In the genomic region with DNA sequence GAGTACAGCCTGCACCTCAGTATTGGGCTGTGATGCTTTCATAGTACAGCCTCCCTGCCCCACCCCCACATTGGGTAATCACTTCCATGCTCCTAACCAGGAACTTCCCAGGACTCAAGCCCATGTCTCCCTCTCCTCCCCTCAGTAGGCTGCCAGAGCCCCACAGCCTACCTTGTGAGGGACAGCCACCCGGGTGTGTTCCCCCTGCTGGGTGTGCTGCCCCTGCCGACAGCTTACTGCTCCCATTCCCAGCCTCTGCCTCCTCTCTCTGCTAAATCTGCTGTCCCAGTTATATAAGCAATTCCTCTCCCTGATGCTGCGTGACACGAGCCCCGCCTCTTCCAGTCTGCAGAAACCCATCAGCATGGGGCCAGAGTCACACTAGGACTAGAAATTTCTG, we compare ENCODE assay signal across 8 cellular contexts. TPM values are rescaled to one million over a fixed set of nuclear protein-coding genes. Genes with fewer than 3 reads are reported as not detected.
DNase-seq lines count a peak whose midpoint lies in the region; ATAC-seq and TF ChIP-seq lines count a peak whose summit lies in the region.

A gene with protein sequence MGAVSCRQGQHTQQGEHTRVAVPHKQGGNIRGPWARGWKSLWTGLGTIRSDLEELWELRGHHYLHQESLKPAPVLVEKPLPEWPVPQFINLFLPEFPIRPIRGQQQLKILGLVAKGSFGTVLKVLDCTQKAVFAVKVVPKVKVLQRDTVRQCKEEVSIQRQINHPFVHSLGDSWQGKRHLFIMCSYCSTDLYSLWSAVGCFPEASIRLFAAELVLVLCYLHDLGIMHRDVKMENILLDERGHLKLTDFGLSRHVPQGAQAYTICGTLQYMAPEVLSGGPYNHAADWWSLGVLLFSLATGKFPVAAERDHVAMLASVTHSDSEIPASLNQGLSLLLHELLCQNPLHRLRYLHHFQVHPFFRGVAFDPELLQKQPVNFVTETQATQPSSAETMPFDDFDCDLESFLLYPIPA (minus strand): TSS at position 270 of the 400 bp plus-strand sequence. CDS start 24 bp downstream, at position 246.

- peaks cover 40% of the 10 kb centered on the region for H3K36me3 Mint-ChIP-seq in CD4-positive, CD25-positive, alpha-beta regulatory T cell
- H3K36me3 Mint-ChIP-seq in HFFc6 (ENCODE audit: low read depth), result peaks cover 37% of the 10 kb centered on the region
- H3K36me3 Mint-ChIP-seq in naive thymus-derived CD4-positive, alpha-beta T cell, result peaks cover 10 to 35% (median 18%) of the 10 kb centered on the region in 5 donors

- no peaks in the 10 kb centered on the region for H3K9me3 ChIP-seq in CD4-positive, CD25-positive, alpha-beta regulatory T cell (ENCODE audit: control insufficient read depth in 2 of 2, low read length in 2 of 2)
- no peaks in the 10 kb centered on the region for H3K9me3 ChIP-seq in naive thymus-derived CD4-positive, alpha-beta T cell (ENCODE audit: control insufficient read depth in 2 of 3, low read length in 3 of 3)
- H3K9me3 ChIP-seq in smooth muscle cell (replicated peaks; ENCODE audit: low read depth) (no peaks in the 10 kb centered on the region), HAP-1 (no peaks in the 10 kb centered on the region)

- in situ Hi-C loops in HAP-1 (cut with MboI; ENCODE audit: low sequenced_read_pairs), result loop anchor here (5.0 kb wide), 1 partner anchor 117 kb away; no protein-coding TSS in a partner anchor

- no peaks in the 10 kb centered on the region for H3F3A ChIP-seq in smooth muscle cell (ENCODE audit: low read depth)

- CTCF ChIA-PET in naive thymus-derived CD4-positive, alpha-beta T cell (lab: Charles Lee), result interaction anchor here (0.6 to 3.5 kb wide), 7 partner anchors 9 to 119 kb away, joined by 3 to 19 read pairs (median 3); a partner anchor contains a TSS

- intact Hi-C loops in naive thymus-derived CD4-positive, alpha-beta T cell (cut with micrococcal nuclease), result loop anchor here (1.0 to 5.0 kb wide), 5 partner anchors 15 to 120 kb away; a partner anchor contains a TSS

- H2AFZ ChIP-seq in smooth muscle cell (ENCODE audit: low read depth), result no peak within 1 kb of the TSS

- H3K4me3 Mint-ChIP-seq in CD4-positive, CD25-positive, alpha-beta regulatory T cell, result no peak within 1 kb of the TSS
- no peak within 1 kb of the TSS for H3K4me3 Mint-ChIP-seq in HFFc6
- H3K4me3 Mint-ChIP-seq in naive thymus-derived CD4-positive, alpha-beta T cell, result no peak within 1 kb of the TSS

- H3K9ac ChIP-seq in smooth muscle cell (ENCODE audit: low read depth), result no peak within 1 kb of the TSS

- no peaks in the 10 kb centered on the region for H3K4me1 ChIP-seq in CD4-positive, CD25-positive, alpha-beta regulatory T cell (ENCODE audit: control insufficient read depth, insufficient read depth, low read length, poor library complexity, severe bottlenecking)
- H3K4me1 ChIP-seq in naive thymus-derived CD4-positive, alpha-beta T cell (ENCODE audit: control insufficient read depth in 2 of 2, insufficient read depth in 2 of 2, low read length in 2 of 2), result no peaks in the 10 kb centered on the region
- H3K4me1 ChIP-seq in smooth muscle cell (ENCODE audit: low read depth), result no peaks in the 10 kb centered on the region
- no peaks in the 10 kb centered on the region for H3K4me1 ChIP-seq in HAP-1

- no peaks in the 10 kb centered on the region for H3K79me2 ChIP-seq in smooth muscle cell (ENCODE audit: low read depth)

- no peaks in the 10 kb centered on the region for H3K27me3 Mint-ChIP-seq in CD4-positive, CD25-positive, alpha-beta regulatory T cell
- H3K27me3 Mint-ChIP-seq in HFFc6 (ENCODE audit: insufficient read depth), result peaks cover 5% of the 10 kb centered on the region
- H3K27me3 Mint-ChIP-seq in naive thymus-derived CD4-positive, alpha-beta T cell, result no peaks in the 10 kb centered on the region

- H3K27ac ChIP-seq in CD4-positive, CD25-positive, alpha-beta regulatory T cell (ENCODE audit: insufficient read depth, low read length, poor library complexity, severe bottlenecking), result no peak within 1 kb of the TSS
- H3K27ac ChIP-seq in naive thymus-derived CD4-positive, alpha-beta T cell (ENCODE audit: low read depth, low read length), result no peak within 1 kb of the TSS
- no peak within 1 kb of the TSS for H3K27ac ChIP-seq in smooth muscle cell (ENCODE audit: low read depth)

- peak within 1 kb of the TSS in 2 of 3 donors; percentile 38 to 49 for H3K27ac Mint-ChIP-seq in CD4-positive, CD25-positive, alpha-beta regulatory T cell
- H3K27ac Mint-ChIP-seq in HFFc6, result peak within 1 kb of the TSS; percentile 57
- H3K27ac Mint-ChIP-seq in naive thymus-derived CD4-positive, alpha-beta T cell, result peak within 1 kb of the TSS in 7 of 9 donors; percentile 32 to 74 (median 56)

- WGBS in smooth muscle cell (ENCODE audit: low lambda C conversion rate), result 95% methylated on average over 5 of the region's 5 CpGs

- no peak for DNase-seq in CD4-positive, CD25-positive, alpha-beta regulatory T cell
- no peak for DNase-seq in HFFc6
- peak; percentile 39 for DNase-seq in cerebellar cortex (ENCODE audit: low spot score)
- DNase-seq in naive thymus-derived CD4-positive, alpha-beta T cell, result no peak
- no peak for DNase-seq in NCI-H2029 treated with DMSO at 0.1 percent for 48 hours (lab: John Stamatoyannopoulos, UW)
- no peak for DNase-seq in NCI-H1436 (lab: John Stamatoyannopoulos, UW)
- no peak for DNase-seq in smooth muscle cell (lab: John Stamatoyannopoulos, UW; ENCODE audit: unreplicated experiment)
- no peak for DNase-seq in HAP-1 (ENCODE audit: low spot score in 2 of 2)

- no peak within 1 kb of the TSS for H3K4me2 ChIP-seq in smooth muscle cell

- H3K4me3 ChIP-seq in CD4-positive, CD25-positive, alpha-beta regulatory T cell (ENCODE audit: low read depth, low read length), result no peak within 1 kb of the TSS
- no peak within 1 kb of the TSS for H3K4me3 ChIP-seq in naive thymus-derived CD4-positive, alpha-beta T cell (ENCODE audit: low read length)
- H3K4me3 ChIP-seq in smooth muscle cell (no peak within 1 kb of the TSS), HAP-1 (no peak within 1 kb of the TSS)

- peaks cover 0 to 16% (median 7%) of the 10 kb centered on the region in 4 donors for H3K4me1 Mint-ChIP-seq in CD4-positive, CD25-positive, alpha-beta regulatory T cell
- H3K4me1 Mint-ChIP-seq in HFFc6 (ENCODE audit: low read depth), result no peaks in the 10 kb centered on the region; the same call in 1 of the 2 replicates
- peaks cover 6 to 19% (median 10%) of the 10 kb centered on the region in 7 donors for H3K4me1 Mint-ChIP-seq in naive thymus-derived CD4-positive, alpha-beta T cell

- no peaks in the 10 kb centered on the region for H4K20me1 ChIP-seq in smooth muscle cell (ENCODE audit: low read depth)

- POLR2A ChIA-PET in naive thymus-derived CD4-positive, alpha-beta T cell (lab: Charles Lee), result no interaction called here

- ATAC-seq in CD4-positive, CD25-positive, alpha-beta regulatory T cell (ENCODE audit: low read depth in 2 of 2), result no peak
- no peak for ATAC-seq in naive thymus-derived CD4-positive, alpha-beta T cell

- H3K27me3 ChIP-seq in CD4-positive, CD25-positive, alpha-beta regulatory T cell (ENCODE audit: control insufficient read depth, insufficient read depth, low read length), result no peaks in the 10 kb centered on the region
- no peaks in the 10 kb centered on the region for H3K27me3 ChIP-seq in naive thymus-derived CD4-positive, alpha-beta T cell (ENCODE audit: control insufficient read depth in 2 of 2, insufficient read depth in 2 of 2, low read length in 2 of 2)
- no peaks in the 10 kb centered on the region for H3K27me3 ChIP-seq in smooth muscle cell (ENCODE audit: low read depth)
- no peaks in the 10 kb centered on the region for H3K27me3 ChIP-seq in HAP-1 (ENCODE audit: low read depth)

- peaks cover 0 to 2% (median 0%) of the 10 kb centered on the region in 7 donors for H3K9me3 Mint-ChIP-seq in CD4-positive, CD25-positive, alpha-beta regulatory T cell
- H3K9me3 Mint-ChIP-seq in HFFc6, result no peaks in the 10 kb centered on the region
- H3K9me3 Mint-ChIP-seq in naive thymus-derived CD4-positive, alpha-beta T cell, result no peaks in the 10 kb centered on the region

- TF ChIP-seq CTCF in HFFc6 (IDR thresholded peaks at IDR 0.05) (no peak), smooth muscle cell (IDR thresholded peaks at IDR 0.05; ENCODE audit: borderline replicate concordance, insufficient read depth, poor library complexity, severe bottlenecking) (no peak)

- H3K36me3 ChIP-seq in CD4-positive, CD25-positive, alpha-beta regulatory T cell (ENCODE audit: control insufficient read depth, insufficient read depth, low read length), result peaks cover 49% of the 10 kb centered on the region
- peaks cover 9 to 51% (median 36%) of the 10 kb centered on the region in 3 experiments for H3K36me3 ChIP-seq in naive thymus-derived CD4-positive, alpha-beta T cell (ENCODE audit: control insufficient read depth in 2 of 3, insufficient read depth in 3 of 3, low read length in 3 of 3)
- H3K36me3 ChIP-seq in smooth muscle cell (ENCODE audit: low read depth), result peaks cover 19% of the 10 kb centered on the region
- H3K36me3 ChIP-seq in HAP-1 (replicated peaks), result peaks cover 64% of the 10 kb centered on the region

RNA-seq across cellular contexts. Expression of the gene that starts here (rescaled TPM):
- 15.2 TPM for total RNA-seq in CD4-positive, CD25-positive, alpha-beta regulatory T cell
- under 1 TPM in 3 of 4 donors, not detected in 1; 0.08 to 0.78 (median 0.10) TPM for polyA plus RNA-seq in CD4-positive, CD25-positive, alpha-beta regulatory T cell
- 1 to 10 TPM; 3.2 to 4.3 (median 3.5) TPM for total RNA-seq in HFFc6 (2021; fragmentation: NEBNext Ultra II Directional; extraction: Animal tissue kit (Norgen Biotek cat#: 25700))
- total RNA-seq in naive thymus-derived CD4-positive, alpha-beta T cell, result 10 to 100 TPM; 17.8 to 34.5 (median 28.1) TPM
- polyA plus RNA-seq in naive thymus-derived CD4-positive, alpha-beta T cell, result under 1 TPM in 1 of 2 donors, not detected in 1; 0.20 TPM
- 2.2 and 3.8 TPM in 2 replicates for total RNA-seq in smooth muscle cell
- polyA plus RNA-seq in smooth muscle cell, result 2.0 and 2.3 TPM in 2 replicates
